In the genomic region with DNA sequence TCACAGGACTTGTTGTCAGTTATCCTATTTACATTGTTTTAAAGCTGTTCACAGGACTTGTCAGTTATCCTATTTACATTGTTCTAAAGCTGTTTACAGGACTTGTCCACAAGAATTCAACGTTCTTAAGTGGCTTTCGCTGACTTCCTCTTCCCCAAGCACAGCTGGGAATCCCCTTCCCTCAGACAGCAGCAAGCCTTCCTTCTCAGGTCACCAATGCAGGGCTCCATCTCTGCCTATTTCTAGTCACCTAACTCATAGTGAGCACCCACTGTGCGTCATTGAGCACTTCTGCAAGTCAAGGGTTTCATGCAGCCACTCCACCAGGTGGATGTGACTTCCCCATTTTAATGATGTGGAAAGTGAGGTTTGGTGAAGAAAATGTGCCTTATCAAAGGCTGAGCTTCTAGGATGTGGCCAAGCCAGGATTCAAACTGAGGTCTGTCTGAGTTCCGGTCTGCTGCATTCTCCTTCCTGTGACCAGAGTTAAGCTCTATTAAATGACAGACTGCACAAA, we compare ENCODE assay signal across 10 cellular contexts.
DNase-seq lines count a peak whose midpoint lies in the region; ATAC-seq and TF ChIP-seq lines count a peak whose summit lies in the region.
"Had no signal": no experiment of that assay in that cellular context is flagged by ENCODE, and none has a peak within 500 bp of the region (broad histone marks: within the 10 kb centered on the region; RNA-seq: fewer than 3 reads in every experiment).

No MANE protein-coding gene starts in this region.

- no peaks in the 10 kb centered on the region for H3K4me1 Mint-ChIP-seq in activated CD8-positive, alpha-beta T cell treated with anti-CD3 and anti-CD28 coated beads for 36 hours (ENCODE audit: low read depth)
- H3K4me1 Mint-ChIP-seq in activated CD8-positive, alpha-beta T cell treated with anti-CD3 and anti-CD28 coated beads, Interleukin-2, amount 10 ng/mL, durations not matched to agents 7 days and 5 days (ENCODE audit: low read depth): peaks cover 7% of the 10 kb centered on the region
- peaks cover 16 to 21% of the 10 kb centered on the region in 2 donors for H3K4me1 Mint-ChIP-seq in stimulated activated naive B cell treated with anti-CD40 and anti-IgM and Interleukin-4, amounts not matched to agents 10 μg/mL and 1 μg/mL and 100 μg/mL, for 72 hours
- no peaks in the 10 kb centered on the region for H3K4me1 Mint-ChIP-seq in Caco-2 (ENCODE audit: low read depth, unreplicated experiment)

- ATAC-seq in activated CD8-positive, alpha-beta T cell treated with anti-CD3 and anti-CD28 coated beads for 36 hours: no peak
- no peak for ATAC-seq in activated CD8-positive, alpha-beta T cell treated with anti-CD3 and anti-CD28 coated beads, Interleukin-2, amount 10 ng/mL, durations not matched to agents 7 days and 5 days
- ATAC-seq in HG02852 (IDR thresholded peaks at IDR 0.05; ENCODE audit: unreplicated experiment): peak; percentile 93
- peak; percentile 96 to 99 for ATAC-seq in stimulated activated naive B cell treated with anti-CD40 and anti-IgM and Interleukin-4, amounts not matched to agents 10 μg/mL and 1 μg/mL and 100 μg/mL, for 72 hours (replicated peaks)
- ATAC-seq: A549 had no signal

- DNase-seq in activated CD8-positive, alpha-beta T cell treated with anti-CD3 and anti-CD28 coated beads for 36 hours: peak; percentile 1
- DNase-seq in activated CD8-positive, alpha-beta T cell treated with anti-CD3 and anti-CD28 coated beads, Interleukin-2, amount 10 ng/mL, durations not matched to agents 7 days and 5 days: no peak
- peak; percentile 64 for DNase-seq in MM.1S
- peak; percentile 86 for DNase-seq in stimulated activated naive B cell treated with anti-CD40 and anti-IgM and Interleukin-4, amounts not matched to agents 10 μg/mL and 1 μg/mL and 100 μg/mL, for 72 hours
- no peak for DNase-seq in NCI-H526 (lab: John Stamatoyannopoulos, UW)
- no peak for DNase-seq in Caco-2
- no peak for DNase-seq in NCI-H510A treated with DMSO at 0.1 percent for 48 hours (lab: John Stamatoyannopoulos, UW)
- DNase-seq: stimulated activated CD4-positive, alpha-beta T cell treated with anti-CD3 and anti-CD28 coated beads, Interleukin-1b, Interleukin-23, amount 100 ng/mL, for 48 hours had no signal

- H3K4me1 ChIP-seq in MM.1S (ENCODE audit: low read length): peaks cover 17% of the 10 kb centered on the region
- no peaks in the 10 kb centered on the region for H3K4me1 ChIP-seq in Caco-2
- H3K4me1 ChIP-seq: A549 had no signal

- H3K9me3 Mint-ChIP-seq in activated CD8-positive, alpha-beta T cell treated with anti-CD3 and anti-CD28 coated beads for 36 hours: peaks cover 1% of the 10 kb centered on the region
- H3K9me3 Mint-ChIP-seq in activated CD8-positive, alpha-beta T cell treated with anti-CD3 and anti-CD28 coated beads, Interleukin-2, amount 10 ng/mL, durations not matched to agents 7 days and 5 days (ENCODE audit: insufficient read depth): no peaks in the 10 kb centered on the region
- H3K9me3 Mint-ChIP-seq in stimulated activated naive B cell treated with anti-CD40 and anti-IgM and Interleukin-4, amounts not matched to agents 10 μg/mL and 1 μg/mL and 100 μg/mL, for 72 hours: no peaks in the 10 kb centered on the region
- no peaks in the 10 kb centered on the region for H3K9me3 Mint-ChIP-seq in Caco-2 (ENCODE audit: unreplicated experiment)

- H3K4me3 Mint-ChIP-seq in activated CD8-positive, alpha-beta T cell treated with anti-CD3 and anti-CD28 coated beads for 36 hours: no peak overlapping the region
- H3K4me3 Mint-ChIP-seq in activated CD8-positive, alpha-beta T cell treated with anti-CD3 and anti-CD28 coated beads, Interleukin-2, amount 10 ng/mL, durations not matched to agents 7 days and 5 days: no peak overlapping the region
- H3K4me3 Mint-ChIP-seq in stimulated activated naive B cell treated with anti-CD40 and anti-IgM and Interleukin-4, amounts not matched to agents 10 μg/mL and 1 μg/mL and 100 μg/mL, for 72 hours: no peak overlapping the region
- H3K4me3 Mint-ChIP-seq in Caco-2 (ENCODE audit: unreplicated experiment): no peak overlapping the region

- H3K9ac ChIP-seq in MM.1S (ENCODE audit: low read length): no peak overlapping the region

- intact Hi-C loops in activated CD8-positive, alpha-beta T cell treated with anti-CD3 and anti-CD28 coated beads for 36 hours (cut with micrococcal nuclease): no loop called here
- intact Hi-C loops in Caco-2 (cut with micrococcal nuclease; ENCODE audit: unreplicated experiment): no loop called here

- H3K27ac Mint-ChIP-seq in activated CD8-positive, alpha-beta T cell treated with anti-CD3 and anti-CD28 coated beads for 36 hours: peak overlapping the region; percentile 41
- H3K27ac Mint-ChIP-seq in activated CD8-positive, alpha-beta T cell treated with anti-CD3 and anti-CD28 coated beads, Interleukin-2, amount 10 ng/mL, durations not matched to agents 7 days and 5 days: no peak overlapping the region
- H3K27ac Mint-ChIP-seq in stimulated activated naive B cell treated with anti-CD40 and anti-IgM and Interleukin-4, amounts not matched to agents 10 μg/mL and 1 μg/mL and 100 μg/mL, for 72 hours: peak overlapping the region; percentile 87
- no peak overlapping the region for H3K27ac Mint-ChIP-seq in Caco-2 (ENCODE audit: unreplicated experiment)

- H3K27me3 Mint-ChIP-seq in activated CD8-positive, alpha-beta T cell treated with anti-CD3 and anti-CD28 coated beads for 36 hours: no peaks in the 10 kb centered on the region
- no peaks in the 10 kb centered on the region for H3K27me3 Mint-ChIP-seq in activated CD8-positive, alpha-beta T cell treated with anti-CD3 and anti-CD28 coated beads, Interleukin-2, amount 10 ng/mL, durations not matched to agents 7 days and 5 days (ENCODE audit: low read depth)
- H3K27me3 Mint-ChIP-seq in stimulated activated naive B cell treated with anti-CD40 and anti-IgM and Interleukin-4, amounts not matched to agents 10 μg/mL and 1 μg/mL and 100 μg/mL, for 72 hours: no peaks in the 10 kb centered on the region
- H3K27me3 Mint-ChIP-seq in Caco-2 (ENCODE audit: insufficient read depth, unreplicated experiment): no peaks in the 10 kb centered on the region

- H3K4me3 ChIP-seq in MM.1S (ENCODE audit: low read length) (no peak overlapping the region), Caco-2 (ENCODE audit: low read depth, low read length) (no peak overlapping the region)
- H3K4me3 ChIP-seq: A549 had no signal

- no peaks in the 10 kb centered on the region for H3K79me2 ChIP-seq in MM.1S (ENCODE audit: low read length)

- H3K9me2 ChIP-seq in MM.1S (replicated peaks; ENCODE audit: insufficient read depth, low read length): no peaks in the 10 kb centered on the region

- H3K36me3 Mint-ChIP-seq in activated CD8-positive, alpha-beta T cell treated with anti-CD3 and anti-CD28 coated beads for 36 hours (ENCODE audit: low read depth): no peaks in the 10 kb centered on the region
- H3K36me3 Mint-ChIP-seq in activated CD8-positive, alpha-beta T cell treated with anti-CD3 and anti-CD28 coated beads, Interleukin-2, amount 10 ng/mL, durations not matched to agents 7 days and 5 days (ENCODE audit: low read depth): no peaks in the 10 kb centered on the region
- no peaks in the 10 kb centered on the region for H3K36me3 Mint-ChIP-seq in stimulated activated naive B cell treated with anti-CD40 and anti-IgM and Interleukin-4, amounts not matched to agents 10 μg/mL and 1 μg/mL and 100 μg/mL, for 72 hours
- no peaks in the 10 kb centered on the region for H3K36me3 Mint-ChIP-seq in Caco-2 (ENCODE audit: insufficient read depth, unreplicated experiment)

- peak overlapping the region; percentile 18; the same call in 1 of the 2 replicates for H3K4me2 ChIP-seq in MM.1S (ENCODE audit: low read depth, low read length)
- H3K4me2 ChIP-seq: A549 had no signal

- H3K27me3 ChIP-seq in MM.1S (replicated peaks; ENCODE audit: insufficient read depth, low read length) (no peaks in the 10 kb centered on the region), Caco-2 (replicated peaks; ENCODE audit: control insufficient read depth, insufficient read depth, low read length) (no peaks in the 10 kb centered on the region)

- peak overlapping the region; percentile 38; the same call in 1 of the 2 replicates for H3K27ac ChIP-seq in MM.1S (ENCODE audit: low read length)
- H3K27ac ChIP-seq: A549 had no signal

- H3K36me3 ChIP-seq in MM.1S (replicated peaks; ENCODE audit: insufficient read depth, low read length) (no peaks in the 10 kb centered on the region), Caco-2 (ENCODE audit: control insufficient read depth, insufficient read depth, low read length) (no peaks in the 10 kb centered on the region)

- H3K9me3 ChIP-seq in MM.1S (replicated peaks; ENCODE audit: insufficient read depth, low read length) (no peaks in the 10 kb centered on the region), Caco-2 (no peaks in the 10 kb centered on the region)
- H3K9me3 ChIP-seq: A549 had no signal

- CTCF ChIA-PET in activated CD8-positive, alpha-beta T cell treated with anti-CD3 and anti-CD28 coated beads for 36 hours (lab: Charles Lee): no interaction called here
- CTCF ChIA-PET in activated CD8-positive, alpha-beta T cell treated with anti-CD3 and anti-CD28 coated beads, Interleukin-2, amount 10 ng/mL, durations not matched to agents 7 days and 5 days (lab: Charles Lee): interaction anchor here (1.4 kb wide), 1 partner anchor 28 kb away, joined by 4 read pairs; no protein-coding TSS in a partner anchor
- CTCF ChIA-PET in Caco-2 (lab: Charles Lee): no interaction called here

- H4K20me1 ChIP-seq in MM.1S (ENCODE audit: insufficient read depth, low read length): no peaks in the 10 kb centered on the region

- peak overlapping the region; percentile 52 for H2AFZ ChIP-seq in MM.1S (ENCODE audit: low read length)

- POLR2A ChIA-PET in activated CD8-positive, alpha-beta T cell treated with anti-CD3 and anti-CD28 coated beads for 36 hours (lab: Charles Lee): no interaction called here
- POLR2A ChIA-PET in activated CD8-positive, alpha-beta T cell treated with anti-CD3 and anti-CD28 coated beads, Interleukin-2, amount 10 ng/mL, durations not matched to agents 7 days and 5 days (lab: Charles Lee): no interaction called here
- POLR2A ChIA-PET in Caco-2 (lab: Charles Lee): no interaction called here

- no peak for TF ChIP-seq CTCF in activated CD8-positive, alpha-beta T cell treated with anti-CD3 and anti-CD28 coated beads for 36 hours (IDR thresholded peaks at IDR 0.05)
- TF ChIP-seq CTCF in MM.1S (IDR thresholded peaks at IDR 0.05; ENCODE audit: low read length) (no peak), Caco-2 (IDR thresholded peaks at IDR 0.05; ENCODE audit: insufficient read depth in 1 of 2, low read depth in 1 of 2, low read length in 1 of 2, severe bottlenecking in 1 of 2, unreplicated experiment in 1 of 2) (no peak)

- H3F3A ChIP-seq in MM.1S (ENCODE audit: insufficient read depth, low read length): 0 out of 2 replicates have a peak, but pooled peaks cover 7% of the 10 kb centered on the region

- BruUV-seq in Caco-2 (replicated peaks; lab: Mats Ljungman, UMichigan): no TSS peak

Comparison
In these comparisons a context has a peak if more than half of its experiments do, and no peak if none do; other contexts are left out.
1. DNase-seq: peak in activated CD8-positive, alpha-beta T cell treated with anti-CD3 and anti-CD28 coated beads for 36 hours (single experiment), MM.1S (single experiment) and stimulated activated naive B cell treated with anti-CD40 and anti-IgM and Interleukin-4, amounts not matched to agents 10 μg/mL and 1 μg/mL and 100 μg/mL, for 72 hours (single experiment); none in activated CD8-positive, alpha-beta T cell treated with anti-CD3 and anti-CD28 coated beads, Interleukin-2, amount 10 ng/mL, durations not matched to agents 7 days and 5 days (single experiment), NCI-H526 (0 of 2), Caco-2 (0 of 2) and NCI-H510A treated with DMSO at 0.1 percent for 48 hours (single experiment).
2. H3K27ac Mint-ChIP-seq: peak in activated CD8-positive, alpha-beta T cell treated with anti-CD3 and anti-CD28 coated beads for 36 hours (single experiment) and stimulated activated naive B cell treated with anti-CD40 and anti-IgM and Interleukin-4, amounts not matched to agents 10 μg/mL and 1 μg/mL and 100 μg/mL, for 72 hours (single experiment); none in activated CD8-positive, alpha-beta T cell treated with anti-CD3 and anti-CD28 coated beads, Interleukin-2, amount 10 ng/mL, durations not matched to agents 7 days and 5 days (single experiment) and Caco-2 (single experiment).
3. ATAC-seq: peak in HG02852 (single experiment) and stimulated activated naive B cell treated with anti-CD40 and anti-IgM and Interleukin-4, amounts not matched to agents 10 μg/mL and 1 μg/mL and 100 μg/mL, for 72 hours (2 of 2); none in activated CD8-positive, alpha-beta T cell treated with anti-CD3 and anti-CD28 coated beads for 36 hours (single experiment) and activated CD8-positive, alpha-beta T cell treated with anti-CD3 and anti-CD28 coated beads, Interleukin-2, amount 10 ng/mL, durations not matched to agents 7 days and 5 days (single experiment).